In the genomic region with DNA sequence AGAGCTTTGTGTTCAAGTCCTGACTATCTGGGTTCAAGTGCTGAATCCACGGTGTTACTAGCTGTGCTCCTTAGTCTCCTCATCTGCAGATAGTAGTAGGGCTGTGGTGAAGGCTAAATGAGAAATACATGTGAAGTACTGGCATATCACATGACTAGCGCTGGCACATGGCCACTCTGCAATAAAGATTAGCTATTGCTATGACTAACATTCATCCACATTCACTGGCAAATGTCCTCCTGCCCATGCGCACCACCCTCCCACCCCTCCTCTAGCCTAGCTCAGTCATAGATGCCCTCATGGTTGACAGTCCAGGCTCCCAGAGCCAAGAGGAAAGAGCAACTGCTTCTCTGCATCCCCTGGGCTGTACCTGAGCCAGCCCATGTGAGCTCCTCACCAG, we compare ENCODE assay signal across 8 cellular contexts. TPM values are rescaled to one million over a fixed set of nuclear protein-coding genes. Genes with fewer than 3 reads are reported as not detected.
DNase-seq lines count a peak whose midpoint lies in the region; ATAC-seq and TF ChIP-seq lines count a peak whose summit lies in the region.

No MANE protein-coding gene starts in this region.

- H3K27ac ChIP-seq in brain microvascular endothelial cell (no peak overlapping the region), left lung (no peak overlapping the region)
- H3K27ac ChIP-seq in CD8-positive, alpha-beta T cell (ENCODE audit: low read depth, low read length), result no peak overlapping the region

- H3K27me3 Mint-ChIP-seq in CD8-positive, alpha-beta T cell (ENCODE audit: low read depth), result no peaks in the 10 kb centered on the region

- TF ChIP-seq CTCF in AG09319 (IDR thresholded peaks at IDR 0.05; ENCODE audit: low read depth, low read length) (no peak), brain microvascular endothelial cell (IDR thresholded peaks at IDR 0.05; ENCODE audit: low read depth, low read length, missing control alignments) (no peak), left lung (IDR thresholded peaks at IDR 0.05) (no peak)
- TF ChIP-seq CTCF in CD8-positive, alpha-beta T cell (IDR thresholded peaks at IDR 0.05), result no peak

- POLR2A ChIA-PET in CD8-positive, alpha-beta T cell (lab: Charles Lee), result interaction anchor here (1.5 to 1.6 kb wide), 2 partner anchors 23 to 24 kb away, joined by 3 to 8 read pairs; no protein-coding TSS in a partner anchor

- intact Hi-C loops in left lung (cut with DNase I), result no loop called here
- intact Hi-C loops in CD8-positive, alpha-beta T cell (cut with DNase I, micrococcal nuclease), result loop anchor here in 1 of 2 experiments (10.0 kb wide), 1 partner anchor 51 kb away; no protein-coding TSS in a partner anchor

- H3K4me3 Mint-ChIP-seq in CD8-positive, alpha-beta T cell, result no peak overlapping the region

- DNase-seq in AG09319 (ENCODE audit: extremely low read depth, low read depth) (peak; percentile 91), NCI-H2029 (lab: John Stamatoyannopoulos, UW) (peak; percentile 83), brain microvascular endothelial cell (peak; percentile 75), left lung (peak in 1 of 2 donors; percentile 75), HuH-7 (ENCODE audit: low spot score) (no peak)
- no peak for DNase-seq in stimulated activated CD4-positive, alpha-beta T cell treated with anti-CD3 and anti-CD28 coated beads, Interleukin-2, amount 100 ng/mL, for 24 hours
- no peak for DNase-seq in CD8-positive, alpha-beta T cell

- H3K9me3 ChIP-seq in left lung, result no peaks in the 10 kb centered on the region
- H3K9me3 ChIP-seq in CD8-positive, alpha-beta T cell (ENCODE audit: low read length), result no peaks in the 10 kb centered on the region

- no peaks in the 10 kb centered on the region for H3K4me1 Mint-ChIP-seq in CD8-positive, alpha-beta T cell (ENCODE audit: low read depth)

- peaks cover 24% of the 10 kb centered on the region for H3K36me3 Mint-ChIP-seq in CD8-positive, alpha-beta T cell

- no peak overlapping the region for H3K27ac Mint-ChIP-seq in CD8-positive, alpha-beta T cell

- no peaks in the 10 kb centered on the region for H3K27me3 ChIP-seq in brain microvascular endothelial cell (replicated peaks)
- H3K27me3 ChIP-seq in left lung, result no peaks in the 10 kb centered on the region
- H3K27me3 ChIP-seq in CD8-positive, alpha-beta T cell (ENCODE audit: insufficient read depth, low read length), result no peaks in the 10 kb centered on the region

- H3K36me3 ChIP-seq in brain microvascular endothelial cell (replicated peaks) (peaks cover 18% of the 10 kb centered on the region), left lung (peaks cover 0 to 23% of the 10 kb centered on the region in 2 donors)
- peaks cover 19% of the 10 kb centered on the region for H3K36me3 ChIP-seq in CD8-positive, alpha-beta T cell (ENCODE audit: insufficient read depth, low read length)

- CTCF ChIA-PET in CD8-positive, alpha-beta T cell (lab: Charles Lee), result interaction anchor here (2.1 to 14.1 kb wide), 7 partner anchors 10 to 152 kb away, joined by 5 to 372 read pairs (median 20); no protein-coding TSS in a partner anchor

- H3K4me1 ChIP-seq in left lung, result peaks cover 9 to 34% of the 10 kb centered on the region in 2 donors
- H3K4me1 ChIP-seq in CD8-positive, alpha-beta T cell (ENCODE audit: insufficient read depth, low read length), result no peaks in the 10 kb centered on the region

- H3K4me3 ChIP-seq in brain microvascular endothelial cell (ENCODE audit: low read depth, low read length), result no peak overlapping the region
- no peak overlapping the region for H3K4me3 ChIP-seq in left lung
- H3K4me3 ChIP-seq in CD8-positive, alpha-beta T cell (ENCODE audit: low read depth, low read length), result no peak overlapping the region

- peak; percentile 46 for ATAC-seq in left lung
- no peak for ATAC-seq in HG03196 (IDR thresholded peaks at IDR 0.05; ENCODE audit: unreplicated experiment)
- ATAC-seq in CD8-positive, alpha-beta T cell, result no peak

- in situ Hi-C loops in brain microvascular endothelial cell (cut with HindIII; ENCODE audit: low pct_ligation_motif_present, low sequenced_read_pairs), result loop anchor here (10.0 kb wide), 1 partner anchor 151 kb away; no protein-coding TSS in a partner anchor

- H3K9me3 Mint-ChIP-seq in CD8-positive, alpha-beta T cell, result no peaks in the 10 kb centered on the region

RNA-seq across cellular contexts. Expression of gene COL8A2, which starts 8.5 kb away (rescaled TPM):
- 1 to 10 TPM; 7.0 to 8.4 TPM for total RNA-seq in left lung
- total RNA-seq in CD8-positive, alpha-beta T cell, result under 1 TPM in 1 of 2 experiments, not detected in 1; 0.08 TPM

RNA-seq across cellular contexts. Expression of gene TRAPPC3, which starts 15.8 kb away (rescaled TPM):
- 10 to 100 TPM; 66.0 to 71.4 TPM for total RNA-seq in left lung
- total RNA-seq in CD8-positive, alpha-beta T cell, result 10 to 100 TPM; 18.4 to 21.6 TPM

RNA-seq across cellular contexts. Expression of gene MAP7D1, which starts 22.5 kb away (rescaled TPM):
- total RNA-seq in left lung, result 100 to 1,000 TPM; 123 to 147 TPM
- total RNA-seq in CD8-positive, alpha-beta T cell, result 100 to 1,000 TPM; 113 to 117 TPM

RNA-seq across cellular contexts. Expression of gene ADPRS, which starts 44.8 kb away (rescaled TPM):
- 10 to 100 TPM; 26.3 to 27.9 TPM for total RNA-seq in left lung
- 10 to 100 TPM; 26.2 to 26.7 TPM for total RNA-seq in CD8-positive, alpha-beta T cell

RNA-seq across cellular contexts. Expression of gene TEKT2, which starts 49.6 kb away (rescaled TPM):
- 1 to 10 TPM in 1 of 2 donors, under 1 TPM in 1; 0.32 to 5.8 TPM for total RNA-seq in left lung
- under 1 TPM; 0.35 to 0.47 TPM for total RNA-seq in CD8-positive, alpha-beta T cell

Comparison
In these comparisons a context has a peak if more than half of its experiments do, and no peak if none do; other contexts are left out.
1. DNase-seq: peak in AG09319 (single experiment), NCI-H2029 (single experiment) and brain microvascular endothelial cell (single experiment); none in stimulated activated CD4-positive, alpha-beta T cell treated with anti-CD3 and anti-CD28 coated beads, Interleukin-2, amount 100 ng/mL, for 24 hours (0 of 2), HuH-7 (single experiment) and CD8-positive, alpha-beta T cell (0 of 7).
2. RNA of gene COL8A2, which starts 8.5 kb away (total RNA-seq): 7.0 to 8.4 TPM in left lung; 0.08 TPM in CD8-positive, alpha-beta T cell; every median in the first group is over 4 times any median in the second.